12 cellular contexts compared by ENCODE assay signal in genomic region chr19:7391218-7391670, GRCh38. TPM values are rescaled to one million over a fixed set of nuclear protein-coding genes. Genes with fewer than 3 reads are reported as not detected.
DNase-seq lines count a peak whose midpoint lies in the region; ATAC-seq and TF ChIP-seq lines count a peak whose summit lies in the region.
"Had no signal": no experiment of that assay in that cellular context is flagged by ENCODE, and none has a peak within 500 bp of the region (broad histone marks: within the 10 kb centered on the region; RNA-seq: fewer than 3 reads in every experiment).

No MANE protein-coding gene starts in this region.

- peaks cover 0 to 56% (median 31%) of the 10 kb centered on the region in 4 donors for H3K4me1 Mint-ChIP-seq in CD4-positive, CD25-positive, alpha-beta regulatory T cell

- in situ Hi-C loops in astrocyte of the spinal cord (cut with HindIII; ENCODE audit: low sequenced_read_pairs) = no loop called here

- DNase-seq in CD4-positive, CD25-positive, alpha-beta regulatory T cell = no peak
- DNase-seq in HK-2 (ENCODE audit: unreplicated experiment) = peak; percentile 50
- peak; percentile 82 for DNase-seq in astrocyte of the spinal cord (ENCODE audit: low read depth, low spot score)
- DNase-seq in lung microvascular endothelial cell (ENCODE audit: low read depth in 2 of 2) = peak; percentile 14 to 96
- no peak for DNase-seq in left lobe of liver (ENCODE audit: low spot score)
- no peak for DNase-seq in stimulated activated CD4-positive, alpha-beta T cell treated with anti-CD3 and anti-CD28 coated beads, Interleukin-4, amount 100 ng/mL, for 24 hours
- no peak for DNase-seq in foreskin fibroblast
- DNase-seq: GM23248, NCI-H187 treated with DMSO at 0.1 percent for 48 hours, ovary had no signal

- peaks cover 37% of the 10 kb centered on the region for H3K4me1 ChIP-seq in CD4-positive, CD25-positive, alpha-beta regulatory T cell (ENCODE audit: control insufficient read depth, insufficient read depth, low read length, poor library complexity, severe bottlenecking)

- peak overlapping the region in 1 of 4 donors; percentile 58 for H3K4me3 Mint-ChIP-seq in CD4-positive, CD25-positive, alpha-beta regulatory T cell

- H3K9me3 ChIP-seq in CD4-positive, CD25-positive, alpha-beta regulatory T cell (ENCODE audit: control insufficient read depth in 2 of 2, low read length in 2 of 2) = no peaks in the 10 kb centered on the region
- H3K9me3 ChIP-seq: ovary had no signal

- H3K36me3 ChIP-seq in CD4-positive, CD25-positive, alpha-beta regulatory T cell (ENCODE audit: control insufficient read depth, insufficient read depth, low read length) = peaks cover 46% of the 10 kb centered on the region
- H3K36me3 ChIP-seq: cardiac muscle cell, ovary had no signal

- H3K27me3 Mint-ChIP-seq in CD4-positive, CD25-positive, alpha-beta regulatory T cell = no peaks in the 10 kb centered on the region

- H3K4me3 ChIP-seq in CD4-positive, CD25-positive, alpha-beta regulatory T cell (ENCODE audit: low read depth, low read length) = no peak overlapping the region
- H3K4me3 ChIP-seq in astrocyte of the spinal cord (ENCODE audit: low read depth, low read length) (no peak overlapping the region), foreskin fibroblast (ENCODE audit: low read depth in 1 of 2, low read length in 2 of 2) (no peak overlapping the region)
- H3K4me3 ChIP-seq: cardiac muscle cell, GM23248, ovary had no signal

- peaks cover 11% of the 10 kb centered on the region for H3K36me3 Mint-ChIP-seq in CD4-positive, CD25-positive, alpha-beta regulatory T cell

- TF ChIP-seq CTCF in astrocyte of the spinal cord (IDR thresholded peaks at IDR 0.05; ENCODE audit: low read depth, low read length) (no peak), foreskin fibroblast (IDR thresholded peaks at IDR 0.05; ENCODE audit: low read depth, low read length) (no peak)

- no peaks in the 10 kb centered on the region for H3K9me3 Mint-ChIP-seq in CD4-positive, CD25-positive, alpha-beta regulatory T cell

- no peaks in the 10 kb centered on the region for H3K27me3 ChIP-seq in CD4-positive, CD25-positive, alpha-beta regulatory T cell (ENCODE audit: control insufficient read depth, insufficient read depth, low read length)
- H3K27me3 ChIP-seq: cardiac muscle cell, ovary had no signal

- no peak overlapping the region for H3K27ac ChIP-seq in CD4-positive, CD25-positive, alpha-beta regulatory T cell (ENCODE audit: insufficient read depth, low read length, poor library complexity, severe bottlenecking)
- H3K27ac ChIP-seq: cardiac muscle cell, GM23248, ovary had no signal

- no peak for ATAC-seq in CD4-positive, CD25-positive, alpha-beta regulatory T cell (ENCODE audit: low read depth in 2 of 2)
- ATAC-seq in left lobe of liver = no peak
- no peak for ATAC-seq in GM19452 (IDR thresholded peaks at IDR 0.05; ENCODE audit: unreplicated experiment)

- H3K27ac Mint-ChIP-seq in CD4-positive, CD25-positive, alpha-beta regulatory T cell = peak overlapping the region; percentile 42 to 97 (median 78)

RNA-seq across cellular contexts. Expression of gene ARHGEF18, which starts 42.5 kb away (rescaled TPM):
- 155 TPM for total RNA-seq in CD4-positive, CD25-positive, alpha-beta regulatory T cell
- 1 to 10 TPM; 2.5 to 7.1 (median 4.0) TPM for polyA plus RNA-seq in CD4-positive, CD25-positive, alpha-beta regulatory T cell
- total RNA-seq in lung microvascular endothelial cell (16.8 and 19.4 TPM in 2 replicates), left lobe of liver (16.4 TPM)

Comparison
In these comparisons a context has a peak if more than half of its experiments do, and no peak if none do; other contexts are left out.
1. DNase-seq: peak in HK-2 (single experiment), astrocyte of the spinal cord (single experiment) and lung microvascular endothelial cell (2 of 2); none in CD4-positive, CD25-positive, alpha-beta regulatory T cell (0 of 3), left lobe of liver (single experiment), stimulated activated CD4-positive, alpha-beta T cell treated with anti-CD3 and anti-CD28 coated beads, Interleukin-4, amount 100 ng/mL, for 24 hours (single experiment) and foreskin fibroblast (0 of 2).